ENCODE assay signal across 1 cellular context in the genomic region with DNA sequence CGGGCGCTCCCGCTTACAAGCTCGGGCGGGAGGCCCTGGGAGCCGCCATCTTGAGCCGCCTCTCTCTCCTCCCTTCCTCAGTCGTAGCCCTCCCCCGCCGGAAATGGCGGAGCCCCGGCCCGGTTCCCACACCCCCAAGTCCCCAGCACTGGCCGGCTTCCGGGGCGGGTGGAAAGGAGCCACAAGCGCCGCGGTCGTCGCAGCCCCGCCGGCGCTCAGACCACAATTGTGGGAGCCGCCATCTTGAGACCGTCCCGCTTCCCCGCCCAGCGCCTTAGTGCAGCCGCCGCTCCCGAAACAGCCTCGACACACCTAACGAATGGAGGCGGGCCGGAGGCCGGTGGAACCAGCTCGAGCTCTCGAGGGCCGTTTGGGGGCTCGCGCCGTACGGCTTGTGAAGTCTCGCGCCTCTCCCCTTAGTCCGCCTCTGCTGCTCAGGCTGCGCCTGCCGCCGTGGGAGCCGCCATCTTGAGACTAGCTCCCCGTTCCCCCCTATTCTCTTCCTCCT.
TF ChIP-seq lines count a peak whose summit lies in the region.

No MANE protein-coding gene starts in this region.

TF ChIP-seq in HepG2, 621 proteins besides CTCF, POLR2A, EP300 and RAD21 (continued from another document):
- TF ChIP-seq, protein P1, sequence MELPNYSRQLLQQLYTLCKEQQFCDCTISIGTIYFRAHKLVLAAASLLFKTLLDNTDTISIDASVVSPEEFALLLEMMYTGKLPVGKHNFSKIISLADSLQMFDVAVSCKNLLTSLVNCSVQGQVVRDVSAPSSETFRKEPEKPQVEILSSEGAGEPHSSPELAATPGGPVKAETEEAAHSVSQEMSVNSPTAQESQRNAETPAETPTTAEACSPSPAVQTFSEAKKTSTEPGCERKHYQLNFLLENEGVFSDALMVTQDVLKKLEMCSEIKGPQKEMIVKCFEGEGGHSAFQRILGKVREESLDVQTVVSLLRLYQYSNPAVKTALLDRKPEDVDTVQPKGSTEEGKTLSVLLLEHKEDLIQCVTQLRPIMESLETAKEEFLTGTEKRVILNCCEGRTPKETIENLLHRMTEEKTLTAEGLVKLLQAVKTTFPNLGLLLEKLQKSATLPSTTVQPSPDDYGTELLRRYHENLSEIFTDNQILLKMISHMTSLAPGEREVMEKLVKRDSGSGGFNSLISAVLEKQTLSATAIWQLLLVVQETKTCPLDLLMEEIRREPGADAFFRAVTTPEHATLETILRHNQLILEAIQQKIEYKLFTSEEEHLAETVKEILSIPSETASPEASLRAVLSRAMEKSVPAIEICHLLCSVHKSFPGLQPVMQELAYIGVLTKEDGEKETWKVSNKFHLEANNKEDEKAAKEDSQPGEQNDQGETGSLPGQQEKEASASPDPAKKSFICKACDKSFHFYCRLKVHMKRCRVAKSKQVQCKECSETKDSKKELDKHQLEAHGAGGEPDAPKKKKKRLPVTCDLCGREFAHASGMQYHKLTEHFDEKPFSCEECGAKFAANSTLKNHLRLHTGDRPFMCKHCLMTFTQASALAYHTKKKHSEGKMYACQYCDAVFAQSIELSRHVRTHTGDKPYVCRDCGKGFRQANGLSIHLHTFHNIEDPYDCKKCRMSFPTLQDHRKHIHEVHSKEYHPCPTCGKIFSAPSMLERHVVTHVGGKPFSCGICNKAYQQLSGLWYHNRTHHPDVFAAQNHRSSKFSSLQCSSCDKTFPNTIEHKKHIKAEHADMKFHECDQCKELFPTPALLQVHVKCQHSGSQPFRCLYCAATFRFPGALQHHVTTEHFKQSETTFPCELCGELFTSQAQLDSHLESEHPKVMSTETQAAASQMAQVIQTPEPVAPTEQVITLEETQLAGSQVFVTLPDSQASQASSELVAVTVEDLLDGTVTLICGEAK (IDR thresholded peaks at IDR 0.05): peak; percentile 27; the same call in 1 of the 2 replicates
- TF ChIP-seq, protein P1 (CRISPR knock-in tag; IDR thresholded peaks at IDR 0.05): no peak
- TF ChIP-seq ZNF335 (CRISPR knock-in tag; IDR thresholded peaks at IDR 0.05) (peak; percentile 8; the same call in 1 of the 2 replicates), ZNF629 (CRISPR knock-in tag; conservative IDR thresholded peaks at IDR 0.05) (no peak), ZNF746 (CRISPR knock-in tag; IDR thresholded peaks at IDR 0.05) (no peak), BRCA1 (CRISPR knock-in tag; IDR thresholded peaks at IDR 0.05) (no peak), TEAD2 (CRISPR knock-in tag; IDR thresholded peaks at IDR 0.05) (no peak)
